In genomic region chr18:3172081-3172480, GRCh38 we compare ENCODE assay signal across 26 cellular contexts. TPM values are rescaled to one million over a fixed set of nuclear protein-coding genes. Genes with fewer than 3 reads are reported as not detected.
DNase-seq lines count a peak whose midpoint lies in the region; ATAC-seq and TF ChIP-seq lines count a peak whose summit lies in the region.
"Had no signal": no experiment of that assay in that cellular context is flagged by ENCODE, and none has a peak within 500 bp of the region (broad histone marks: within the 10 kb centered on the region; RNA-seq: fewer than 3 reads in every experiment).

No MANE protein-coding gene starts in this region.

- H3K9me3 Mint-ChIP-seq in CD14-positive monocyte = no peaks in the 10 kb centered on the region
- H3K9me3 Mint-ChIP-seq: activated CD4-positive, alpha-beta memory T cell treated with anti-CD3 and anti-CD28 coated beads for 36 hours; activated naive CD8-positive, alpha-beta T cell treated with anti-CD3 and anti-CD28 coated beads for 36 hours had no signal

- H3K36me3 ChIP-seq in right lobe of liver = no peaks in the 10 kb centered on the region
- no peaks in the 10 kb centered on the region for H3K36me3 ChIP-seq in suprapubic skin
- H3K36me3 ChIP-seq: BE2C, neutrophil had no signal

- H3K27ac ChIP-seq in right lobe of liver (peak overlapping the region in 1 of 3 donors; percentile 13), suprapubic skin (no peak overlapping the region)
- H3K27ac ChIP-seq: ascending aorta, KMS-11, neutrophil had no signal

- H3K9me3 ChIP-seq in right lobe of liver = no peaks in the 10 kb centered on the region
- no peaks in the 10 kb centered on the region for H3K9me3 ChIP-seq in suprapubic skin
- H3K9me3 ChIP-seq: ascending aorta, BE2C, neutrophil, psoas muscle had no signal

- TF ChIP-seq POLR2A in right lobe of liver (IDR thresholded peaks at IDR 0.05) (no peak), suprapubic skin (IDR thresholded peaks at IDR 0.05) (no peak)

- no peak overlapping the region for H3K4me3 ChIP-seq in right lobe of liver
- no peak overlapping the region for H3K4me3 ChIP-seq in suprapubic skin
- H3K4me3 ChIP-seq: ascending aorta, lung, psoas muscle had no signal

- ATAC-seq in GM19395 (IDR thresholded peaks at IDR 0.05; ENCODE audit: unreplicated experiment) = peak; percentile 48
- peak; percentile 46 to 69 (median 56) for ATAC-seq in right lobe of liver
- no peak for ATAC-seq in HG02970 (IDR thresholded peaks at IDR 0.05; ENCODE audit: low FRiP score, unreplicated experiment)
- ATAC-seq: activated CD4-positive, CD25-positive, alpha-beta regulatory T cell treated with anti-CD3 and anti-CD28 coated beads, Interleukin-2, amount 50 U/mL, for 24 hours; psoas muscle had no signal

- 29% methylated on average over 3 of the region's 3 CpGs for WGBS in right lobe of liver (ENCODE audit: insufficient coverage, low coverage, low lambda C conversion rate, missing lambda C conversion rate)
- WGBS in suprapubic skin = 66% methylated on average over 3 of the region's 3 CpGs

- H3K27me3 Mint-ChIP-seq in CD14-positive monocyte (ENCODE audit: low read depth in 3 of 3) = no peaks in the 10 kb centered on the region
- H3K27me3 Mint-ChIP-seq: activated CD4-positive, alpha-beta memory T cell treated with anti-CD3 and anti-CD28 coated beads for 36 hours; activated naive CD8-positive, alpha-beta T cell treated with anti-CD3 and anti-CD28 coated beads for 36 hours had no signal

- H3K4me3 Mint-ChIP-seq in CD14-positive monocyte = peak overlapping the region in 1 of 2 donors; percentile 57
- H3K4me3 Mint-ChIP-seq: activated CD4-positive, alpha-beta memory T cell treated with anti-CD3 and anti-CD28 coated beads for 36 hours; activated naive CD8-positive, alpha-beta T cell treated with anti-CD3 and anti-CD28 coated beads for 36 hours had no signal

- H3K27me3 ChIP-seq in right lobe of liver (no peaks in the 10 kb centered on the region), suprapubic skin (no peaks in the 10 kb centered on the region)
- H3K27me3 ChIP-seq: ascending aorta, BE2C, neutrophil had no signal

- no peaks in the 10 kb centered on the region for H3K36me3 Mint-ChIP-seq in CD14-positive monocyte
- H3K36me3 Mint-ChIP-seq: activated CD4-positive, alpha-beta memory T cell treated with anti-CD3 and anti-CD28 coated beads for 36 hours; activated naive CD8-positive, alpha-beta T cell treated with anti-CD3 and anti-CD28 coated beads for 36 hours had no signal

- H3K4me1 ChIP-seq in right lobe of liver (peaks cover 0 to 33% (median 6%) of the 10 kb centered on the region in 4 donors), suprapubic skin (no peaks in the 10 kb centered on the region)
- H3K4me1 ChIP-seq: ascending aorta, BE2C, psoas muscle had no signal

- peaks cover 18% of the 10 kb centered on the region for H3K4me1 Mint-ChIP-seq in CD14-positive monocyte
- H3K4me1 Mint-ChIP-seq: activated naive CD8-positive, alpha-beta T cell treated with anti-CD3 and anti-CD28 coated beads for 36 hours had no signal

- intact Hi-C loops in CD14-positive monocyte (cut with micrococcal nuclease) = loop anchor here in 1 of 2 donors (10.0 kb wide), 2 partner anchors 157 to 283 kb away; partner anchors contain the start of genes LPIN2 and TGIF1
- intact Hi-C loops in right lobe of liver (cut with DNase I) = no loop called here

- TF ChIP-seq CTCF in CD14-positive monocyte (IDR thresholded peaks at IDR 0.05) (no peak), right lobe of liver (IDR thresholded peaks at IDR 0.05) (no peak), suprapubic skin (IDR thresholded peaks at IDR 0.05) (no peak)

- DNase-seq in CD14-positive monocyte (ENCODE audit: low spot score) (no peak), NOMO-1 treated with DMSO at 0.1 percent for 48 hours (lab: John Stamatoyannopoulos, UW; ENCODE audit: unreplicated experiment) (peak; percentile 49), right lobe of liver (no peak), NCI-H1105 (lab: John Stamatoyannopoulos, UW) (no peak), suprapubic skin (ENCODE audit: low spot score in 2 of 2) (no peak), HuH-7 (ENCODE audit: low spot score) (no peak)
- DNase-seq: activated CD4-positive, alpha-beta memory T cell treated with anti-CD3 and anti-CD28 coated beads for 36 hours; activated effector memory CD4-positive, alpha-beta T cell treated with Interleukin-2 at 50 U/mL for 16 hours; activated naive CD8-positive, alpha-beta T cell treated with anti-CD3 and anti-CD28 coated beads for 36 hours; activated T-cell treated with anti-CD3 and anti-CD28 coated beads for 4 hours; BE2C; COR-L47; DMS79 treated with DMSO at 0.1 percent for 48 hours; islet precursor cell; NCI-H1092; NCI-H187 treated with DMSO at 0.1 percent for 48 hours; NCI-H748 treated with DMSO at 0.1 percent for 48 hours; psoas muscle had no signal

- peak overlapping the region; percentile 22 to 88 (median 84) for H3K27ac Mint-ChIP-seq in CD14-positive monocyte
- H3K27ac Mint-ChIP-seq: activated CD4-positive, alpha-beta memory T cell treated with anti-CD3 and anti-CD28 coated beads for 36 hours; activated naive CD8-positive, alpha-beta T cell treated with anti-CD3 and anti-CD28 coated beads for 36 hours had no signal

- no peak for TF ChIP-seq EP300 in suprapubic skin (IDR thresholded peaks at IDR 0.05)

RNA-seq across cellular contexts. Expression of gene MYOM1, which starts 47.7 kb away (rescaled TPM):
- under 1 TPM; 0.05 to 0.22 TPM for polyA plus RNA-seq in CD14-positive monocyte
- total RNA-seq in right lobe of liver (10 to 100 TPM in 5 of 6 experiments, 1 to 10 TPM in 1; 3.1 to 64.5 (median 19.1) TPM), suprapubic skin (1 to 10 TPM in 3 of 4 donors, under 1 TPM in 1; 0.99 to 2.1 (median 1.6) TPM)
- total RNA-seq: HT1080 had no signal
